Comparison of ENCODE assay signal across 10 cellular contexts in the genomic region with DNA sequence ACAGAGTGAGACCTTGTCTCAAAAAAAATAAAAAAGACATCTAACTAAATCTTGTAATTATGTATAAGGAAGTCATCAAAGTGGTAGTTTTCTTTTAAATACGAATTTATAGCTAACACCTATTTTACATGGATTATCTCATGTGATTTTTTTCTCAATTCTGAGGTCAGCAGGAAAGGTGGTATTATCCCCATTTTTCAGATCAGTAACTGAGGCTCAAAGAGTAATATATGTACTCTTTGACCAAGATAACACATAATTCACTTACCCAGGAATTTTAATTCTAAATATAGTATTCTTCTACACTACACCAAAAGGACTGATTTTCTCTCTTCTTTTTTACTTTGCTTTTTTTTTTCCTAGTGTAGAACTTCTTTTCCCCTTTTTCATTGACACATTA. TPM values are rescaled to one million over a fixed set of nuclear protein-coding genes. Genes with fewer than 3 reads are reported as not detected.
"Had no signal": no experiment of that assay in that cellular context is flagged by ENCODE, and none has a peak within 500 bp of the region (broad histone marks: within the 10 kb centered on the region; RNA-seq: fewer than 3 reads in every experiment).

No MANE protein-coding gene starts in this region.

- H3K9ac ChIP-seq: GM23248 had no signal

- H3K4me1 ChIP-seq: HAP-1 had no signal

- ATAC-seq: HCT116 had no signal

- H3K4me3 ChIP-seq: GM23248, HAP-1 had no signal

- H3K9me3 ChIP-seq: HAP-1 had no signal

- DNase-seq: GM23248, GOT3, H7, HFFc6, IMR-90 had no signal

- H3K4me3 Mint-ChIP-seq: HFFc6 had no signal

- H3K27ac Mint-ChIP-seq: HFFc6 had no signal

- H3K27ac ChIP-seq: GM23248, HL-60 had no signal

- H3K36me3 ChIP-seq: HAP-1 had no signal

- H2AFZ ChIP-seq: GM23248 had no signal

RNA-seq across cellular contexts. Expression of gene DIO1, which starts 42.4 kb away (rescaled TPM):
- total RNA-seq: GM23248, H4, H7, HFFc6, HT1080, IMR-90 had no signal
- polyA plus RNA-seq: GM23248, IMR-90 had no signal
